17 cellular contexts compared by ENCODE assay signal in genomic region chr16:51648521-51648920, GRCh38.
DNase-seq lines count a peak whose midpoint lies in the region; ATAC-seq and TF ChIP-seq lines count a peak whose summit lies in the region.
"Had no signal": no experiment of that assay in that cellular context is flagged by ENCODE, and none has a peak within 500 bp of the region (broad histone marks: within the 10 kb centered on the region; RNA-seq: fewer than 3 reads in every experiment).

No MANE protein-coding gene starts in this region.

- no peak for TF ChIP-seq CTCF in astrocyte of the spinal cord (IDR thresholded peaks at IDR 0.05; ENCODE audit: low read depth, low read length)

- no peak for ATAC-seq in GM21367 (IDR thresholded peaks at IDR 0.05; ENCODE audit: unreplicated experiment)
- ATAC-seq: CD8-positive, alpha-beta T cell; Right ventricle myocardium inferior had no signal

- DNase-seq in EH (ENCODE audit: low read depth) (peak; percentile 74), M059J (ENCODE audit: low read depth) (peak; percentile 64), astrocyte of the spinal cord (ENCODE audit: low read depth, low spot score) (peak; percentile 64), kidney tubule cell (ENCODE audit: low spot score) (peak; percentile 41), G401 (ENCODE audit: low spot score) (no peak), NCI-H524 treated with DMSO at 0.1 percent for 48 hours (lab: John Stamatoyannopoulos, UW) (no peak), hippocampal formation (lab: John Stamatoyannopoulos, UW) (no peak)
- DNase-seq: BE2C; CD8-positive, alpha-beta T cell; DMS79; GDM1; H9; NCI-H1436; NCI-H2029; NCI-H510A had no signal

- no peak overlapping the region for H3K4me3 ChIP-seq in astrocyte of the spinal cord (ENCODE audit: low read depth, low read length)

- in situ Hi-C loops in astrocyte of the spinal cord (cut with HindIII; ENCODE audit: low sequenced_read_pairs) (no loop called here), G401 (cut with HindIII; ENCODE audit: low sequenced_read_pairs) (no loop called here)

Comparison
In these comparisons a context has a peak if more than half of its experiments do, and no peak if none do; other contexts are left out.
1. DNase-seq: peak in EH (single experiment), M059J (single experiment), astrocyte of the spinal cord (single experiment) and kidney tubule cell (single experiment); none in G401 (single experiment), NCI-H524 treated with DMSO at 0.1 percent for 48 hours (single experiment) and hippocampal formation (0 of 2).